18 cellular contexts compared by ENCODE assay signal in the genomic region with DNA sequence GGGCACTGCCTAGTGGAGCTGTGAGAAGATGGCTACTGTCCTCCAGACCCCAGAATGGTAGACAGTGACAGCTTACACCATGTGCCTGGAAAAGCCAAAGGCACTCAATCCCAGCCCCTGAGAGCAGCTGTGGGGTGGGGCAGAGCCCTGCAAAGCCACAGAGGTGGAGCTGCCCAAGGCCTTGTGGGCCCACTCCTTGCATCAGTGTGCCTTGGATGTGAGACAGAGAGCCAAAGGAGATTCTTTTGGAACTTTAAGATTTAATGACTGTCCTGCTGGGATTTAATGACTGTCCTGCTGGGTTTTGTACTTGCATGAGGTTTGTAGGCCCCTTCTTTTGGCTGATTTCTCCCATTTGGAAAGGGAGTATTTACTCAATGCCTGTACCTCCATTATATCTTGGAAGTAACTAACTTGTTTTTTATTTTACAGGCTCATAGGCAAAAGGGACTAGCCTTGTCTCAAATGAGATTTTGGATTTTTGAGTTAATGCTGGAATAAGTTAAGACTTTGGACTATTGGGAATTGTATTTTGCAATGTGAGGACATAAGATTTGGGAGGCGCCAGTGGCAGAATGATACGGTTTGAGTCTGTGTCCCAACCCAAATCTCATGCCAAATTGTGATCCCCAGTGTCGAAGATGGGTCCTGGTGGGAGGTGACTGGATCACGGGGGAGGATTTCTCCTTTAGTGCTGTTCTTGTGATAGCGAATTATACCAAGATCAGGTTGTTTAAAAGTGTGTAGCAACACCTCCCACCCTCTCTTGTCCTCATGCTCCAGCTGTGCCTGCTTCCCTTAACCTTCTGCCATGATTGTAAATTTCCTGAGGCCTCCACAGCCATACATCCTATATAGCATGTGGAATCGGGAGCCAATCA.
"Had no signal": no experiment of that assay in that cellular context is flagged by ENCODE, and none has a peak within 500 bp of the region (broad histone marks: within the 10 kb centered on the region; RNA-seq: fewer than 3 reads in every experiment).

No MANE protein-coding gene starts in this region.

- H3K4me2 ChIP-seq: smooth muscle cell had no signal

- H3K4me1 ChIP-seq: testis had no signal

- H3K27ac ChIP-seq: parathyroid adenoma, testis, upper lobe of right lung had no signal

- DNase-seq: activated CD4-positive, alpha-beta T cell treated with anti-CD3 and anti-CD28 coated beads for 4 hours; activated CD8-positive, alpha-beta memory T cell treated with anti-CD3 and anti-CD28 coated beads, Interleukin-2, amount 50 U/mL, for 48 hours; activated CD8-positive, alpha-beta T cell treated with anti-CD3 and anti-CD28 coated beads for 36 hours; activated gamma-delta T cell treated with Interleukin-2 at 50 U/mL for 16 hours; activated T-cell treated with anti-CD3 and anti-CD28 coated beads, Interleukin-2, amount 50 U/mL, for 72 hours; amniotic stem cell; effector CD8-positive, alpha-beta T cell; foreskin melanocyte; left colon; mucosa of descending colon; naive thymus-derived CD8-positive, alpha-beta T cell; stimulated activated naive CD8-positive, alpha-beta T cell treated with anti-CD3 and anti-CD28 coated beads, Interleukin-15, amount 100 ng/mL, for 72 hours; T-helper 2 cell; testis; upper lobe of right lung had no signal

- H2AFZ ChIP-seq: parathyroid adenoma had no signal

- ATAC-seq: activated CD8-positive, alpha-beta T cell treated with anti-CD3 and anti-CD28 coated beads for 36 hours; activated T-cell treated with anti-CD3 and anti-CD28 coated beads, Interleukin-2, amount 50 U/mL, for 72 hours; left colon; mucosa of descending colon; naive thymus-derived CD8-positive, alpha-beta T cell; stimulated activated naive CD8-positive, alpha-beta T cell treated with anti-CD3 and anti-CD28 coated beads, Interleukin-15, amount 100 ng/mL, for 72 hours; upper lobe of right lung had no signal

- H3K9me3 ChIP-seq: mucosa of descending colon, testis, upper lobe of right lung had no signal

- H3K4me3 ChIP-seq: coronary artery, mucosa of descending colon, smooth muscle cell, testis, upper lobe of right lung had no signal

- H3K36me3 ChIP-seq: upper lobe of right lung had no signal

- H3K9ac ChIP-seq: parathyroid adenoma had no signal

- H3K27me3 ChIP-seq: testis, upper lobe of right lung had no signal
